ENCODE assay signal across 1 cellular context in genomic region chr1:26138974-26139558, GRCh38.
TF ChIP-seq lines count a peak whose summit lies in the region.

No MANE protein-coding gene starts in this region.

TF ChIP-seq in K562, 482 proteins besides CTCF, POLR2A, EP300 and RAD21 (continued from another document and continues in another):
- TF ChIP-seq ATF2 (CRISPR knock-in tag; IDR thresholded peaks at IDR 0.05) (no peak), HNRNPL (IDR thresholded peaks at IDR 0.05; ENCODE audit: low read depth, low read length) (no peak), HSF4 (CRISPR knock-in tag; IDR thresholded peaks at IDR 0.05; ENCODE audit: borderline replicate concordance) (no peak), PHTF2 (CRISPR knock-in tag; IDR thresholded peaks at IDR 0.05) (no peak), ADNP (tag; IDR thresholded peaks at IDR 0.05) (no peak), PHF20 (IDR thresholded peaks at IDR 0.05; ENCODE audit: partially characterized antibody) (no peak), ZNF395 (CRISPR knock-in tag; IDR thresholded peaks at IDR 0.05) (no peak), U2AF1 (optimal IDR thresholded peaks at IDR 0.05; ENCODE audit: low read depth, low read length) (no peak), CHAMP1 (IDR thresholded peaks at IDR 0.05) (no peak), NCOA4 (IDR thresholded peaks at IDR 0.05; ENCODE audit: partially characterized antibody) (no peak), CBFA2T3 (IDR thresholded peaks at IDR 0.05) (no peak), FOXJ3 (CRISPR knock-in tag; IDR thresholded peaks at IDR 0.05) (no peak), ASH1L (IDR thresholded peaks at IDR 0.05; ENCODE audit: borderline replicate concordance, low read depth, partially characterized antibody) (no peak), MEF2D (tag; conservative IDR thresholded peaks at IDR 0.05; ENCODE audit: low read depth) (no peak), KAT2B (IDR thresholded peaks at IDR 0.05; ENCODE audit: low read depth, low read length) (no peak), LARP7 (IDR thresholded peaks at IDR 0.05) (peak; percentile 76; the same call in 1 of the 2 replicates), LEF1 (IDR thresholded peaks at IDR 0.05) (0 out of 2 replicates have a peak, but pooled peaks have one; percentile 33), ILF3 (IDR thresholded peaks at IDR 0.05; ENCODE audit: borderline replicate concordance) (no peak), EGR1 (conservative IDR thresholded peaks at IDR 0.05) (no peak), ZSCAN29 (IDR thresholded peaks at IDR 0.05) (no peak), HDAC1 (IDR thresholded peaks at IDR 0.05) (0 out of 4 replicates have a peak, but pooled peaks of 1 of the 2 experiments have one; percentile 24), E2F4 (CRISPR knock-in tag; IDR thresholded peaks at IDR 0.05; ENCODE audit: low read depth) (no peak), CEBPB (tag; IDR thresholded peaks at IDR 0.05) (peak; percentile 66), SPI1 (IDR thresholded peaks at IDR 0.05; ENCODE audit: borderline replicate concordance, low read depth, low read length) (no peak), ZFP91 (CRISPR knock-in tag; IDR thresholded peaks at IDR 0.05) (no peak), CEBPG (CRISPR knock-in tag; IDR thresholded peaks at IDR 0.05) (peak; percentile 29; the same call in 1 of the 2 replicates), CEBPG (tag; conservative IDR thresholded peaks at IDR 0.05 in 1 of 2, IDR thresholded peaks at IDR 0.05 in 1 of 2) (no peak), POLR2H (tag; IDR thresholded peaks at IDR 0.05; ENCODE audit: low read depth) (no peak), TEAD1 (CRISPR knock-in tag; IDR thresholded peaks at IDR 0.05) (no peak), PHB (CRISPR knock-in tag; IDR thresholded peaks at IDR 0.05) (no peak), ZEB2 (IDR thresholded peaks at IDR 0.05) (no peak; the same call in 1 of the 2 replicates), TEAD4 (IDR thresholded peaks at IDR 0.05; ENCODE audit: low read length) (no peak), TEAD4 (CRISPR knock-in tag; IDR thresholded peaks at IDR 0.05; ENCODE audit: borderline replicate concordance) (no peak), TCF7L2 (IDR thresholded peaks at IDR 0.05; ENCODE audit: low read depth, low read length) (peak; percentile 71; the same call in 1 of the 2 replicates), CBX3 (IDR thresholded peaks at IDR 0.05; ENCODE audit: borderline replicate concordance in 1 of 2, low read length in 2 of 2) (no peak), SMARCE1 (IDR thresholded peaks at IDR 0.05) (no peak), ARHGAP35 (IDR thresholded peaks at IDR 0.05; ENCODE audit: partially characterized antibody) (no peak), SMARCA4 (IDR thresholded peaks at IDR 0.05) (no peak; the same call in 1 of the 2 replicates), RNF219 (CRISPR knock-in tag; IDR thresholded peaks at IDR 0.05) (no peak), CEBPZ (IDR thresholded peaks at IDR 0.05; ENCODE audit: borderline replicate concordance, low read depth, low read length) (no peak), ZSCAN32 (CRISPR knock-in tag; IDR thresholded peaks at IDR 0.05) (no peak), ZNF143 (CRISPR knock-in tag; IDR thresholded peaks at IDR 0.05) (no peak), SP2 (IDR thresholded peaks at IDR 0.05; ENCODE audit: extremely low read depth, low read depth, low read length, poor library complexity, severe bottlenecking) (no peak), ZNF583 (CRISPR knock-in tag; IDR thresholded peaks at IDR 0.05) (no peak), ZNF316 (IDR thresholded peaks at IDR 0.05) (no peak; the same call in 1 of the 2 replicates), GABPB1 (CRISPR knock-in tag; IDR thresholded peaks at IDR 0.05) (no peak), ZNF512 (tag; IDR thresholded peaks at IDR 0.05) (no peak), SMARCB1 (IDR thresholded peaks at IDR 0.05; ENCODE audit: insufficient read length, low read depth) (no peak), ZBTB9 (CRISPR knock-in tag; IDR thresholded peaks at IDR 0.05) (no peak), ZNF277 (CRISPR knock-in tag; IDR thresholded peaks at IDR 0.05; ENCODE audit: borderline replicate concordance) (no peak), DNMT1 (IDR thresholded peaks at IDR 0.05) (no peak)
